13 cellular contexts compared by ENCODE assay signal in the genomic region with DNA sequence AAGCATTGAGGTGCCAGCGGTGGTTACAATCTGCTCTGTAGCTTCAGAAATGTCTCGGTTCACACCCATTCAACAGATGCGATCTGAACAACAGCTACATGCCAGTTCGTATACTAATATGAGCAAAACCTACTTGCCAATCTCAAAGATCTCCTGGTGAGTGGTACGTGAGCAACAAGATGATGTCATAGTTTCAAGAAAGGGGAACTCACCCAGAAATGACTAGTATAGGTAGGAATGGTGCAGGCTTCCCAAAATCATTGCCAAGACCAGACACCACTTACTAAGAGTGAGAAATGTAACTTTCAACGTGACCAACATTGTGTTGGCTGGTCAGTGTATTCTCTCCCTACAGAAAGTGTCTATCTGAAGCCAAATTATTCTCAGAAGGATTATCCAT. TPM values are rescaled to one million over a fixed set of nuclear protein-coding genes. Genes with fewer than 3 reads are reported as not detected.
DNase-seq lines count a peak whose midpoint lies in the region; ATAC-seq and TF ChIP-seq lines count a peak whose summit lies in the region.
"Had no signal": no experiment of that assay in that cellular context is flagged by ENCODE, and none has a peak within 500 bp of the region (broad histone marks: within the 10 kb centered on the region; RNA-seq: fewer than 3 reads in every experiment).

No MANE protein-coding gene starts in this region.

- H3K9me3 Mint-ChIP-seq in T-cell: peaks cover 0 to 3% (median 0%) of the 10 kb centered on the region in 3 donors

- WGBS in body of pancreas, 2 donors: 39 to 41% methylated on average over 6 of the region's 6 CpGs
- 0% methylated on average over 2 of the region's 6 CpGs for WGBS in mesenchymal stem cell

- DNase-seq in GM04503 (ENCODE audit: low read depth) (peak; percentile 51), HK-2 (ENCODE audit: unreplicated experiment) (peak; percentile 20), body of pancreas (no peak), mesenchymal stem cell (no peak), left lung (no peak), head of caudate nucleus (no peak), dedifferentiated amniotic fluid mesenchymal stem cell (ENCODE audit: extremely low spot score) (no peak), T-cell (no peak)
- DNase-seq: activated CD4-positive, alpha-beta T cell treated with anti-CD3 and anti-CD28 coated beads for 48 hours; activated gamma-delta T cell treated with Interleukin-2 at 50 U/mL for 16 hours; NCI-H69; retina had no signal

- no peak overlapping the region for H3K4me3 Mint-ChIP-seq in T-cell

- peak; percentile 11 for ATAC-seq in body of pancreas
- ATAC-seq in left lung: no peak
- ATAC-seq in T-cell (replicated peaks in 1 of 4): no peak

- H3K4me2 ChIP-seq in mesenchymal stem cell (ENCODE audit: low read length, poor library complexity, severe bottlenecking): no peak overlapping the region

- POLR2A ChIA-PET in T-cell (lab: Charles Lee): interaction anchor here in 1 of 2 donors (0.5 kb wide), 1 partner anchor 604 kb away, joined by 9 read pairs; no protein-coding TSS in a partner anchor

- no peak overlapping the region for H2AFZ ChIP-seq in mesenchymal stem cell (ENCODE audit: low read depth, low read length)

- no peak overlapping the region for H4K8ac ChIP-seq in mesenchymal stem cell (ENCODE audit: low read length)

- H3K4ac ChIP-seq in mesenchymal stem cell (ENCODE audit: low read depth in 1 of 2, low read length in 2 of 2): no peak overlapping the region

- H3K4me1 ChIP-seq in body of pancreas: peaks cover 19% of the 10 kb centered on the region
- peaks cover 17% of the 10 kb centered on the region for H3K4me1 ChIP-seq in mesenchymal stem cell (ENCODE audit: control insufficient read depth, insufficient read depth, low read depth, low read length)
- H3K4me1 ChIP-seq in left lung: peaks cover 0 to 4% of the 10 kb centered on the region in 2 donors

- H2BK120ac ChIP-seq in mesenchymal stem cell (ENCODE audit: low read depth, low read length): no peak overlapping the region

- H3K9ac ChIP-seq in mesenchymal stem cell (ENCODE audit: low read length): no peak overlapping the region

- H3K23ac ChIP-seq in mesenchymal stem cell (ENCODE audit: low read length in 2 of 2): no peak overlapping the region

- H3K27ac ChIP-seq in body of pancreas (peak overlapping the region in 3 of 4 donors; percentile 61 to 75 (median 73)), mesenchymal stem cell (ENCODE audit: low read length, poor library complexity, severe bottlenecking) (peak overlapping the region; percentile 76), left lung (no peak overlapping the region)

- H2AK5ac ChIP-seq in mesenchymal stem cell (ENCODE audit: low read length, severe bottlenecking): peak overlapping the region; percentile 7

- no peak overlapping the region for H3K14ac ChIP-seq in mesenchymal stem cell (ENCODE audit: low read length in 2 of 2)

- no peaks in the 10 kb centered on the region for H3K79me1 ChIP-seq in mesenchymal stem cell (replicated peaks; ENCODE audit: low read length, poor library complexity, severe bottlenecking)

- H2BK5ac ChIP-seq in mesenchymal stem cell (ENCODE audit: low read depth, low read length, poor library complexity, severe bottlenecking): no peak overlapping the region

- CTCF ChIA-PET in T-cell (lab: Charles Lee): no interaction called here

- H3K18ac ChIP-seq in mesenchymal stem cell (ENCODE audit: low read depth in 1 of 2, low read length in 2 of 2): no peak overlapping the region

- H2BK12ac ChIP-seq in mesenchymal stem cell (ENCODE audit: low read length in 2 of 2): no peak overlapping the region

- no peaks in the 10 kb centered on the region for H3K36me3 ChIP-seq in body of pancreas (replicated peaks in 1 of 2; ENCODE audit: insufficient read depth in 1 of 2, low read depth in 2 of 2)
- H3K36me3 ChIP-seq in mesenchymal stem cell (ENCODE audit: control insufficient read depth in 1 of 2, insufficient read depth in 2 of 2, low read depth in 1 of 2, low read length in 2 of 2): no peaks in the 10 kb centered on the region
- H3K36me3 ChIP-seq in left lung: no peaks in the 10 kb centered on the region

- no peak overlapping the region for H4K91ac ChIP-seq in mesenchymal stem cell (ENCODE audit: low read length)

- peaks cover 5 to 7% of the 10 kb centered on the region in 2 donors for H3K27me3 Mint-ChIP-seq in T-cell

- no peaks in the 10 kb centered on the region for H3K4me1 Mint-ChIP-seq in T-cell

- no peaks in the 10 kb centered on the region for H3K9me3 ChIP-seq in body of pancreas
- no peaks in the 10 kb centered on the region for H3K9me3 ChIP-seq in mesenchymal stem cell (ENCODE audit: control insufficient read depth, low read length)
- no peaks in the 10 kb centered on the region for H3K9me3 ChIP-seq in left lung

- TF ChIP-seq CTCF in body of pancreas (IDR thresholded peaks at IDR 0.05): no peak
- TF ChIP-seq CTCF in left lung (IDR thresholded peaks at IDR 0.05): no peak

- intact Hi-C loops in body of pancreas (cut with DNase I): no loop called here
- intact Hi-C loops in left lung (cut with DNase I): no loop called here
- intact Hi-C loops in head of caudate nucleus (cut with DNase I): no loop called here

- H3K36me3 Mint-ChIP-seq in T-cell: no peaks in the 10 kb centered on the region

- H3K27me3 ChIP-seq in body of pancreas: no peaks in the 10 kb centered on the region
- H3K27me3 ChIP-seq in mesenchymal stem cell (ENCODE audit: control insufficient read depth in 1 of 2, insufficient read depth in 1 of 2, low read length in 2 of 2): peaks cover 0 to 2% of the 10 kb centered on the region in 2 experiments
- H3K27me3 ChIP-seq in left lung: no peaks in the 10 kb centered on the region

- H3K4me3 ChIP-seq in body of pancreas: no peak overlapping the region
- H3K4me3 ChIP-seq in mesenchymal stem cell (ENCODE audit: insufficient read depth in 1 of 2, low read depth in 1 of 2, low read length in 2 of 2): no peak overlapping the region
- H3K4me3 ChIP-seq in left lung: no peak overlapping the region

- no peak for TF ChIP-seq POLR2A in body of pancreas (IDR thresholded peaks at IDR 0.05)

- no peak overlapping the region for H3K27ac Mint-ChIP-seq in T-cell

- no peak overlapping the region for H2BK15ac ChIP-seq in mesenchymal stem cell (ENCODE audit: low read depth, poor library complexity, severe bottlenecking)

RNA-seq across cellular contexts. Expression of gene OR6Q1, which starts 31.1 kb away (rescaled TPM):
- total RNA-seq in body of pancreas (not detected), left lung (not detected), T-cell (not detected)
- not detected for polyA plus RNA-seq in mesenchymal stem cell (2013, experiment 1 of 2)
- polyA plus RNA-seq in mesenchymal stem cell (2013, experiment 2 of 2): not detected
- total RNA-seq: urinary bladder had no signal
- polyA plus RNA-seq: urinary bladder had no signal

RNA-seq across cellular contexts. Expression of gene OR9Q1, which starts 38.1 kb away (rescaled TPM):
- total RNA-seq in body of pancreas (not detected), left lung (not detected), T-cell (not detected)
- not detected for polyA plus RNA-seq in mesenchymal stem cell (2013, experiment 1 of 2)
- polyA plus RNA-seq in mesenchymal stem cell (2013, experiment 2 of 2): not detected
- total RNA-seq: urinary bladder had no signal
- polyA plus RNA-seq: urinary bladder had no signal

Comparison
In these comparisons a context has a peak if more than half of its experiments do, and no peak if none do; other contexts are left out.
1. DNase-seq: peak in GM04503 (single experiment) and HK-2 (single experiment); none in body of pancreas (0 of 4), mesenchymal stem cell (single experiment), left lung (0 of 2), head of caudate nucleus (0 of 42), dedifferentiated amniotic fluid mesenchymal stem cell (single experiment) and T-cell (0 of 34).
2. H3K27ac ChIP-seq: peak in body of pancreas (3 of 4) and mesenchymal stem cell (single experiment); none in left lung (0 of 2).